In genomic region chr18:31648458-31648857, GRCh38 we compare ENCODE assay signal across 36 cellular contexts. TPM values are rescaled to one million over a fixed set of nuclear protein-coding genes. Genes with fewer than 3 reads are reported as not detected.
"Had no signal": no experiment of that assay in that cellular context is flagged by ENCODE, and none has a peak within 500 bp of the region (broad histone marks: within the 10 kb centered on the region; RNA-seq: fewer than 3 reads in every experiment).

No MANE protein-coding gene starts in this region.

- DNase-seq: activated CD4-positive, alpha-beta T cell treated with anti-CD3 and anti-CD28 coated beads for 4 hours; activated CD4-positive, alpha-beta T cell treated with anti-CD3 and anti-CD28 coated beads, Interleukin-2, amount 50 U/mL, for 4 hours; activated effector memory CD4-positive, alpha-beta T cell treated with Interleukin-2 at 50 U/mL for 16 hours; activated naive CD4-positive, alpha-beta T cell treated with Interleukin-2 at 50 U/mL for 16 hours; effector memory CD8-positive, alpha-beta T cell; head of caudate nucleus; immature natural killer cell; left lung; lower lobe of right lung; ovary; right lobe of liver; stimulated activated CD4-positive, alpha-beta T cell treated with anti-CD3 and anti-CD28 coated beads, Interleukin-12 subunit alpha, Interleukin-12 subunit beta, amount 100 ng/mL, for 4 hours; stimulated activated CD4-positive, alpha-beta T cell treated with anti-CD3 and anti-CD28 coated beads, Interleukin-4, amount 100 ng/mL, for 24 hours; T-helper 9 cell; upper lobe of left lung had no signal

- H3K27me3 ChIP-seq: brain microvascular endothelial cell, left lung, neutrophil, ovary, right lobe of liver, upper lobe of left lung, vagina had no signal

- H3K9me3 Mint-ChIP-seq: effector memory CD8-positive, alpha-beta T cell; immature natural killer cell; nephron; stimulated activated naive CD8-positive, alpha-beta T cell treated with anti-CD3 and anti-CD28 coated beads, Interleukin-15, Interleukin-2, amounts not matched to agents 100 ng/mL and 50 ng/mL, for 24 hours; T-helper 1 cell treated with Interleukin-12 subunit alpha and Interleukin-12 subunit beta and Interleukin-4 antibody, amounts not matched to agents 30 μg/mL and 1 μg/mL, for 36 hours had no signal

- H3K36me3 ChIP-seq: brain microvascular endothelial cell, left lung, lower lobe of right lung, neutrophil, ovary, right lobe of liver, thoracic aorta, upper lobe of left lung, vagina had no signal

- H3K9me3 ChIP-seq: left lung, lower lobe of right lung, neutrophil, ovary, right lobe of liver, thoracic aorta, upper lobe of left lung, vagina had no signal

- H3K27me3 Mint-ChIP-seq: progenitor cell of endocrine pancreas had no signal

- ATAC-seq: effector memory CD8-positive, alpha-beta T cell had no signal

- H3K4me1 ChIP-seq: left lung, lower lobe of right lung, right lobe of liver, upper lobe of left lung, vagina had no signal

- H3K4me3 Mint-ChIP-seq: activated naive CD8-positive, alpha-beta T cell; effector memory CD8-positive, alpha-beta T cell; nephron; stimulated activated effector memory CD8-positive, alpha-beta T cell treated with anti-CD3 and anti-CD28 coated beads, Interleukin-12 subunit alpha, Interleukin-12 subunit beta, amount 100 ng/mL, for 72 hours; stimulated activated naive CD8-positive, alpha-beta T cell treated with anti-CD3 and anti-CD28 coated beads, Interleukin-15, Interleukin-2, amounts not matched to agents 100 ng/mL and 50 ng/mL, for 24 hours; T-helper 1 cell treated with Interleukin-12 subunit alpha and Interleukin-12 subunit beta and Interleukin-4 antibody, amounts not matched to agents 30 μg/mL and 1 μg/mL, for 36 hours had no signal

- H3K27ac Mint-ChIP-seq: activated naive CD8-positive, alpha-beta T cell; effector memory CD8-positive, alpha-beta T cell; progenitor cell of endocrine pancreas; stimulated activated effector memory CD8-positive, alpha-beta T cell treated with anti-CD3 and anti-CD28 coated beads, Interleukin-12 subunit alpha, Interleukin-12 subunit beta, amount 100 ng/mL, for 72 hours; stimulated activated naive CD8-positive, alpha-beta T cell treated with anti-CD3 and anti-CD28 coated beads, Interleukin-15, Interleukin-2, amounts not matched to agents 100 ng/mL and 50 ng/mL, for 24 hours; T-helper 1 cell treated with Interleukin-12 subunit alpha and Interleukin-12 subunit beta and Interleukin-4 antibody, amounts not matched to agents 30 μg/mL and 1 μg/mL, for 36 hours had no signal

- H3K4me3 ChIP-seq: coronary artery, left lung, lower lobe of right lung, ovary, right lobe of liver, thoracic aorta, upper lobe of left lung, vagina had no signal

- H3K36me3 Mint-ChIP-seq: stimulated activated effector memory CD8-positive, alpha-beta T cell treated with anti-CD3 and anti-CD28 coated beads, Interleukin-12 subunit alpha, Interleukin-12 subunit beta, amount 100 ng/mL, for 72 hours had no signal

- H3K27ac ChIP-seq: brain microvascular endothelial cell, coronary artery, left lung, lower lobe of right lung, neutrophil, ovary, right lobe of liver, thoracic aorta, upper lobe of left lung, vagina, VCaP had no signal

RNA-seq across cellular contexts. Expression of gene TTR, which starts 56.8 kb away (rescaled TPM):
- total RNA-seq: astrocyte, cardiac septum, fibroblast of lung, fibroblast of villous mesenchyme, kidney epithelial cell, left lung, lower lobe of right lung, mesenteric fat pad, renal cortical epithelial cell, skeletal muscle tissue, subcutaneous adipose tissue, thoracic aorta, vagina had no signal
- polyA plus RNA-seq: fibroblast of lung, immature natural killer cell, ovary had no signal
